ENCODE assay signal across 9 cellular contexts in genomic region chr6:15066433-15067337, GRCh38.
DNase-seq lines count a peak whose midpoint lies in the region; ATAC-seq and TF ChIP-seq lines count a peak whose summit lies in the region.
"Had no signal": no experiment of that assay in that cellular context is flagged by ENCODE, and none has a peak within 500 bp of the region (broad histone marks: within the 10 kb centered on the region; RNA-seq: fewer than 3 reads in every experiment).

No MANE protein-coding gene starts in this region.

- peaks cover 0 to 11% of the 10 kb centered on the region in 2 donors for H3K4me1 ChIP-seq in right atrium auricular region

- H3K4me3 ChIP-seq in HFF-Myc (replicated peaks; ENCODE audit: low read depth, low read length) (no peak overlapping the region), astrocyte of the spinal cord (ENCODE audit: low read depth, low read length) (no peak overlapping the region), right atrium auricular region (no peak overlapping the region)

- no peaks in the 10 kb centered on the region for H3K36me3 ChIP-seq in right atrium auricular region

- peak in 1 of 2 donors; percentile 25 for ATAC-seq in stimulated activated naive B cell treated with anti-CD40 and anti-IgM and Interleukin-4, amounts not matched to agents 10 μg/mL and 1 μg/mL and 100 μg/mL, for 72 hours (replicated peaks)

- no peaks in the 10 kb centered on the region for H3K9me3 ChIP-seq in right atrium auricular region

- H3K27ac Mint-ChIP-seq in stimulated activated naive B cell treated with anti-CD40 and anti-IgM and Interleukin-4, amounts not matched to agents 10 μg/mL and 1 μg/mL and 100 μg/mL, for 72 hours = peak overlapping the region; percentile 62
- H3K27ac Mint-ChIP-seq: activated naive CD4-positive, alpha-beta T cell treated with anti-CD3 and anti-CD28 coated beads for 36 hours had no signal

- H3K4me3 Mint-ChIP-seq in stimulated activated naive B cell treated with anti-CD40 and anti-IgM and Interleukin-4, amounts not matched to agents 10 μg/mL and 1 μg/mL and 100 μg/mL, for 72 hours = no peak overlapping the region
- H3K4me3 Mint-ChIP-seq: activated naive CD4-positive, alpha-beta T cell treated with anti-CD3 and anti-CD28 coated beads for 36 hours had no signal

- no peak for TF ChIP-seq CTCF in HFF-Myc (IDR thresholded peaks at IDR 0.05; ENCODE audit: low read depth, low read length, missing control alignments)
- TF ChIP-seq CTCF in astrocyte of the spinal cord (IDR thresholded peaks at IDR 0.05; ENCODE audit: low read depth, low read length) = no peak
- no peak for TF ChIP-seq CTCF in right atrium auricular region (IDR thresholded peaks at IDR 0.05)

- peak overlapping the region in 1 of 2 donors; percentile 37 for H3K27ac ChIP-seq in right atrium auricular region

- H3K4me1 Mint-ChIP-seq in stimulated activated naive B cell treated with anti-CD40 and anti-IgM and Interleukin-4, amounts not matched to agents 10 μg/mL and 1 μg/mL and 100 μg/mL, for 72 hours = peaks cover 18 to 31% of the 10 kb centered on the region in 2 donors

- H3K27me3 Mint-ChIP-seq in stimulated activated naive B cell treated with anti-CD40 and anti-IgM and Interleukin-4, amounts not matched to agents 10 μg/mL and 1 μg/mL and 100 μg/mL, for 72 hours = no peaks in the 10 kb centered on the region

- in situ Hi-C loops in astrocyte of the spinal cord (cut with HindIII; ENCODE audit: low sequenced_read_pairs) = no loop called here

- no peaks in the 10 kb centered on the region for H3K36me3 Mint-ChIP-seq in stimulated activated naive B cell treated with anti-CD40 and anti-IgM and Interleukin-4, amounts not matched to agents 10 μg/mL and 1 μg/mL and 100 μg/mL, for 72 hours

- DNase-seq in HFF-Myc (ENCODE audit: extremely low read depth, low read depth) (peak; percentile 55), astrocyte of the spinal cord (ENCODE audit: low read depth, low spot score) (peak; percentile 46), right atrium auricular region (ENCODE audit: low spot score) (peak; percentile 75), DMS 273 (lab: John Stamatoyannopoulos, UW; ENCODE audit: unreplicated experiment) (no peak), NCI-H774 (lab: John Stamatoyannopoulos, UW) (no peak)
- no peak for DNase-seq in stimulated activated naive B cell treated with anti-CD40 and anti-IgM and Interleukin-4, amounts not matched to agents 10 μg/mL and 1 μg/mL and 100 μg/mL, for 72 hours
- no peak for DNase-seq in activated CD4-positive, alpha-beta T cell treated with anti-CD3 and anti-CD28 coated beads, Interleukin-2, amount 50 U/mL, for 4 hours
- no peak for DNase-seq in stimulated activated CD4-positive, alpha-beta T cell treated with anti-CD3 and anti-CD28 coated beads, Interleukin-2, amount 100 ng/mL, for 24 hours
- DNase-seq: activated naive CD4-positive, alpha-beta T cell treated with anti-CD3 and anti-CD28 coated beads for 36 hours had no signal

- no peaks in the 10 kb centered on the region for H3K27me3 ChIP-seq in right atrium auricular region

- peaks cover 0 to 1% of the 10 kb centered on the region in 2 donors for H3K9me3 Mint-ChIP-seq in stimulated activated naive B cell treated with anti-CD40 and anti-IgM and Interleukin-4, amounts not matched to agents 10 μg/mL and 1 μg/mL and 100 μg/mL, for 72 hours
- H3K9me3 Mint-ChIP-seq: activated naive CD4-positive, alpha-beta T cell treated with anti-CD3 and anti-CD28 coated beads for 36 hours had no signal

Comparison
In these comparisons a context has a peak if more than half of its experiments do, and no peak if none do; other contexts are left out.
1. DNase-seq: peak in HFF-Myc (single experiment), astrocyte of the spinal cord (single experiment) and right atrium auricular region (single experiment); none in stimulated activated naive B cell treated with anti-CD40 and anti-IgM and Interleukin-4, amounts not matched to agents 10 μg/mL and 1 μg/mL and 100 μg/mL, for 72 hours (single experiment), activated CD4-positive, alpha-beta T cell treated with anti-CD3 and anti-CD28 coated beads, Interleukin-2, amount 50 U/mL, for 4 hours (0 of 2), DMS 273 (single experiment), stimulated activated CD4-positive, alpha-beta T cell treated with anti-CD3 and anti-CD28 coated beads, Interleukin-2, amount 100 ng/mL, for 24 hours (0 of 2) and NCI-H774 (single experiment).